In the genomic region with DNA sequence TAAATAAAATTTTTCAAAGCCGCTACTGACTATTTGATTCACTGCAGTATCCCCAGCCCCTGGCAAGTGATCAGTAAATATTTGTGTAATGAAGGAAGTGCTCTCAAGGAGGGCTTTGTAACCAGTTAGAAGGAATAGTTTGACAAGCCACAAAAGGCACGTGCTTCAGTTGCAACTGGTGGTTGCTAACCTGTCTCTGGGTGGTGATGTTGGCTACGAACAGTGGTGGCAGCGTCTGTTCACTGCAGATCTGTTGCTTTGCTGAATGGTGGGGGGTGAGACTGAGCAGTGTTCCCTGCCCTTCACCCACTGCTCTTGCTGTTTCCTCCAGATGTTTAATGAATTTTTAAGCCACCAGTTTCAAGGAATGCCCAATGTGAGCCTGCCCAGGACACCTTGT, we compare ENCODE assay signal across 16 cellular contexts.
DNase-seq lines count a peak whose midpoint lies in the region; ATAC-seq and TF ChIP-seq lines count a peak whose summit lies in the region.
"Had no signal": no experiment of that assay in that cellular context is flagged by ENCODE, and none has a peak within 500 bp of the region (broad histone marks: within the 10 kb centered on the region; RNA-seq: fewer than 3 reads in every experiment).

No MANE protein-coding gene starts in this region.

- intact Hi-C loops in upper lobe of right lung (cut with DNase I) = no loop called here

- no peaks in the 10 kb centered on the region for H3K9me2 ChIP-seq in Loucy (replicated peaks; ENCODE audit: low read depth, low read length)

- peak overlapping the region; percentile 7; the same call in 1 of the 2 replicates for H2AFZ ChIP-seq in Loucy (ENCODE audit: low read length)

- H3K27me3 ChIP-seq in Loucy (ENCODE audit: insufficient read depth, low read length, poor library complexity, severe bottlenecking) = no peaks in the 10 kb centered on the region
- no peaks in the 10 kb centered on the region for H3K27me3 ChIP-seq in upper lobe of right lung
- H3K27me3 ChIP-seq: brain microvascular endothelial cell had no signal

- no peak overlapping the region for H3K27ac ChIP-seq in upper lobe of right lung
- H3K27ac ChIP-seq: brain microvascular endothelial cell had no signal

- peak; percentile 24; the same call in 1 of the 2 replicates for TF ChIP-seq CTCF in Loucy (conservative IDR thresholded peaks at IDR 0.05; ENCODE audit: low read length)
- TF ChIP-seq CTCF in upper lobe of right lung (IDR thresholded peaks at IDR 0.05) = no peak

- H4K20me1 ChIP-seq in Loucy (ENCODE audit: insufficient read depth, low read length, poor library complexity, severe bottlenecking) = no peaks in the 10 kb centered on the region

- H3K9me3 ChIP-seq in Loucy (ENCODE audit: insufficient read depth, low read depth, low read length) = no peaks in the 10 kb centered on the region
- no peaks in the 10 kb centered on the region for H3K9me3 ChIP-seq in upper lobe of right lung

- ATAC-seq in upper lobe of right lung (peak; percentile 50), HG02970 (IDR thresholded peaks at IDR 0.05; ENCODE audit: low FRiP score, unreplicated experiment) (no peak), HG02588 (IDR thresholded peaks at IDR 0.05; ENCODE audit: unreplicated experiment) (no peak), GM21360 (IDR thresholded peaks at IDR 0.05; ENCODE audit: unreplicated experiment) (no peak)
- ATAC-seq: activated naive CD4-positive, alpha-beta T cell treated with anti-CD3 and anti-CD28 coated beads, Interleukin-2, amount 50 U/mL, for 72 hours; stimulated activated naive CD8-positive, alpha-beta T cell treated with anti-CD3 and anti-CD28 coated beads, Interleukin-15, Interleukin-2, amounts not matched to agents 100 U/mL and 50 U/mL, for 24 hours had no signal

- no peak overlapping the region for H3K9ac ChIP-seq in Loucy (ENCODE audit: low read depth, low read length, poor library complexity, severe bottlenecking)

- H3F3A ChIP-seq in Loucy (ENCODE audit: low read depth) = no peaks in the 10 kb centered on the region

- no peak overlapping the region for H3K4me2 ChIP-seq in Loucy (ENCODE audit: low read depth, low read length, poor library complexity, severe bottlenecking)

- H3K36me3 ChIP-seq in Loucy (ENCODE audit: insufficient read depth, low read length) (no peaks in the 10 kb centered on the region), upper lobe of right lung (no peaks in the 10 kb centered on the region)
- H3K36me3 ChIP-seq: brain microvascular endothelial cell had no signal

- no peaks in the 10 kb centered on the region for H3K4me1 ChIP-seq in Loucy (ENCODE audit: insufficient read depth, low read length, poor library complexity, severe bottlenecking)
- no peaks in the 10 kb centered on the region for H3K4me1 ChIP-seq in upper lobe of right lung

- peak; percentile 16 for DNase-seq in SIG-M5 treated with dmso at 0.1 percent for 504 hours (lab: John Stamatoyannopoulos, UW; ENCODE audit: unreplicated experiment)
- no peak for DNase-seq in SIG-M5 (lab: John Stamatoyannopoulos, UW)
- DNase-seq in SW480 (ENCODE audit: low spot score) = peak; percentile 2
- no peak for DNase-seq in upper lobe of right lung
- DNase-seq: activated CD4-positive, alpha-beta T cell treated with anti-CD3 and anti-CD28 coated beads for 48 hours; brain microvascular endothelial cell; mammary epithelial cell; NCI-H1930; NK-92 treated with Interleukin-12 subunit alpha and Interleukin-12 subunit beta, amount 100 ng/mL, for 24 hours; stimulated activated naive CD8-positive, alpha-beta T cell treated with anti-CD3 and anti-CD28 coated beads, Interleukin-15, Interleukin-2, amounts not matched to agents 100 U/mL and 50 U/mL, for 24 hours; T-helper 9 cell had no signal

- H3K79me2 ChIP-seq in Loucy (ENCODE audit: insufficient read depth, low read length) = no peaks in the 10 kb centered on the region

- no peak overlapping the region for H3K4me3 ChIP-seq in Loucy (ENCODE audit: low read length, poor library complexity, severe bottlenecking)
- no peak overlapping the region for H3K4me3 ChIP-seq in upper lobe of right lung

Comparison
In these comparisons a context has a peak if more than half of its experiments do, and no peak if none do; other contexts are left out.
1. DNase-seq: peak in SIG-M5 treated with dmso at 0.1 percent for 504 hours (single experiment) and SW480 (single experiment); none in SIG-M5 (single experiment) and upper lobe of right lung (single experiment).